In the genomic region with DNA sequence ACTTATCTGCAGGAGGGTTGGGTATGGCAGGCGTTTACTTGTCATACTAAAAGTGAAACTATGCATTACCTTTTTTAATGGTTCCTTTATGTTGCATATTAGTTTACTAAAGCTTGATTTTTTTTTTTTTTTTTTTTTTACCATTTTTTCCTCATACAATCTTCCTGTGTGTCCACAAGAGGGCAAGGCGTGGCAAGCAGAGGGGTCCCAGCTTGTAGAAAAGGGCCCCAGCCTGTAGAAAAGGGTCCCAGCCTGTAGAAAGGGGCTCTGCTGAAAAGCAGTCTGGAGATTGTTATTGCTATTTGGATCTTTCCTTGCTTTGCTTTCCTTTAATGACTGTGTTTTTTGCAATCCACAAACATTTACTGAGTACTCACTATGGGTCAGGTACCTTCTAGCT, we compare ENCODE assay signal across 1 cellular context.
TF ChIP-seq lines count a peak whose summit lies in the region.

No MANE protein-coding gene starts in this region.

TF ChIP-seq in A549, 52 proteins besides CTCF, POLR2A, EP300 and RAD21 (continued from another document):
- TF ChIP-seq SMC3 (IDR thresholded peaks at IDR 0.05) (no peak), SREBF2 (IDR thresholded peaks at IDR 0.05) (no peak), ESRRA (IDR thresholded peaks at IDR 0.05; ENCODE audit: borderline replicate concordance, low read length) (no peak), MAZ (IDR thresholded peaks at IDR 0.05; ENCODE audit: borderline replicate concordance, low read depth, low read length) (no peak), CHD2 (IDR thresholded peaks at IDR 0.05; ENCODE audit: low read length, partially characterized antibody) (no peak)
- TF ChIP-seq, protein P1, sequence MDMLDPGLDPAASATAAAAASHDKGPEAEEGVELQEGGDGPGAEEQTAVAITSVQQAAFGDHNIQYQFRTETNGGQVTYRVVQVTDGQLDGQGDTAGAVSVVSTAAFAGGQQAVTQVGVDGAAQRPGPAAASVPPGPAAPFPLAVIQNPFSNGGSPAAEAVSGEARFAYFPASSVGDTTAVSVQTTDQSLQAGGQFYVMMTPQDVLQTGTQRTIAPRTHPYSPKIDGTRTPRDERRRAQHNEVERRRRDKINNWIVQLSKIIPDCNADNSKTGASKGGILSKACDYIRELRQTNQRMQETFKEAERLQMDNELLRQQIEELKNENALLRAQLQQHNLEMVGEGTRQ (IDR thresholded peaks at IDR 0.05): no peak
- TF ChIP-seq, protein P2, sequence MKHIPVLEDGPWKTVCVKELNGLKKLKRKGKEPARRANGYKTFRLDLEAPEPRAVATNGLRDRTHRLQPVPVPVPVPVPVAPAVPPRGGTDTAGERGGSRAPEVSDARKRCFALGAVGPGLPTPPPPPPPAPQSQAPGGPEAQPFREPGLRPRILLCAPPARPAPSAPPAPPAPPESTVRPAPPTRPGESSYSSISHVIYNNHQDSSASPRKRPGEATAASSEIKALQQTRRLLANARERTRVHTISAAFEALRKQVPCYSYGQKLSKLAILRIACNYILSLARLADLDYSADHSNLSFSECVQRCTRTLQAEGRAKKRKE (CRISPR knock-in tag; IDR thresholded peaks at IDR 0.05; ENCODE audit: low read depth): no peak
- TF ChIP-seq, protein P3, sequence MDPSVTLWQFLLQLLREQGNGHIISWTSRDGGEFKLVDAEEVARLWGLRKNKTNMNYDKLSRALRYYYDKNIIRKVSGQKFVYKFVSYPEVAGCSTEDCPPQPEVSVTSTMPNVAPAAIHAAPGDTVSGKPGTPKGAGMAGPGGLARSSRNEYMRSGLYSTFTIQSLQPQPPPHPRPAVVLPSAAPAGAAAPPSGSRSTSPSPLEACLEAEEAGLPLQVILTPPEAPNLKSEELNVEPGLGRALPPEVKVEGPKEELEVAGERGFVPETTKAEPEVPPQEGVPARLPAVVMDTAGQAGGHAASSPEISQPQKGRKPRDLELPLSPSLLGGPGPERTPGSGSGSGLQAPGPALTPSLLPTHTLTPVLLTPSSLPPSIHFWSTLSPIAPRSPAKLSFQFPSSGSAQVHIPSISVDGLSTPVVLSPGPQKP (IDR thresholded peaks at IDR 0.05; ENCODE audit: low read depth, low read length): no peak
